8 cellular contexts compared by ENCODE assay signal in genomic region chr22:46587492-46588278, GRCh38. TPM values are rescaled to one million over a fixed set of nuclear protein-coding genes. Genes with fewer than 3 reads are reported as not detected.
A peak's percentile ranks its signal among the peaks of the same experiment; 100 is the strongest.
DNase-seq lines count a peak whose midpoint lies in the region; ATAC-seq and TF ChIP-seq lines count a peak whose summit lies in the region.

No MANE protein-coding gene starts in this region.

- ATAC-seq in GM21423 (IDR thresholded peaks at IDR 0.05; ENCODE audit: unreplicated experiment): peak; percentile 53

- no peak for TF ChIP-seq CTCF in GM13976 (IDR thresholded peaks at IDR 0.05; ENCODE audit: borderline replicate concordance, control extremely low read depth, extremely low read depth, insufficient read depth, missing control alignments)
- no peak for TF ChIP-seq CTCF in endothelial cell (IDR thresholded peaks at IDR 0.05; ENCODE audit: unreplicated experiment)
- no peak for TF ChIP-seq CTCF in A673 (conservative IDR thresholded peaks at IDR 0.05; ENCODE audit: low read depth, low read length)

- peaks cover 14% of the 10 kb centered on the region for H3K4me1 ChIP-seq in A673 (ENCODE audit: insufficient read depth, low read length, poor library complexity, severe bottlenecking)

- no peaks in the 10 kb centered on the region for H3K9me3 ChIP-seq in A673 (ENCODE audit: low read depth, low read length, poor library complexity, severe bottlenecking)

- H3K4me3 Mint-ChIP-seq in endothelial cell (ENCODE audit: unreplicated experiment): no peak overlapping the region

- CTCF ChIA-PET in A673 (lab: Charles Lee): no interaction called here

- in situ Hi-C loops in GM13976 (cut with MboI; ENCODE audit: low sequenced_read_pairs, unreplicated experiment): no loop called here

- peaks cover 3% of the 10 kb centered on the region for H3K4me1 Mint-ChIP-seq in endothelial cell (ENCODE audit: unreplicated experiment)

- no peak overlapping the region for H3K27ac ChIP-seq in A673 (ENCODE audit: low read depth, low read length, poor library complexity, severe bottlenecking)

- BruUV-seq in A673 (replicated peaks; lab: Mats Ljungman, UMichigan): no TSS peak

- DNase-seq in GM13976 (ENCODE audit: low spot score) (peak; percentile 86), NCI-H1105 (lab: John Stamatoyannopoulos, UW) (peak; percentile 26), endothelial cell (ENCODE audit: low spot score) (no peak), A172 (ENCODE audit: low spot score) (no peak), NCI-H2029 treated with DMSO at 0.1 percent for 48 hours (lab: John Stamatoyannopoulos, UW) (no peak), A673 (ENCODE audit: low spot score) (no peak)
- no peak for DNase-seq in activated CD8-positive, alpha-beta memory T cell treated with anti-CD3 and anti-CD28 coated beads, Interleukin-2, amount 50 U/mL, for 48 hours

- peak overlapping the region; percentile 72 for H3K27ac Mint-ChIP-seq in endothelial cell (ENCODE audit: unreplicated experiment)

- intact Hi-C loops in A673 (cut with micrococcal nuclease; ENCODE audit: unreplicated experiment): no loop called here

- H3K36me3 ChIP-seq in A673 (ENCODE audit: insufficient read depth, low read length, poor library complexity, severe bottlenecking): no peaks in the 10 kb centered on the region

- no peaks in the 10 kb centered on the region for H3K27me3 ChIP-seq in A673 (replicated peaks; ENCODE audit: insufficient read depth, low read depth, low read length, poor library complexity)

- peaks cover 5% of the 10 kb centered on the region for H3K27me3 Mint-ChIP-seq in endothelial cell (ENCODE audit: unreplicated experiment)

- POLR2A ChIA-PET in A673 (lab: Charles Lee; ENCODE audit: low non-redundant PET): no interaction called here

- H3K9me3 Mint-ChIP-seq in endothelial cell (ENCODE audit: unreplicated experiment): no peaks in the 10 kb centered on the region

- H3K36me3 Mint-ChIP-seq in endothelial cell (ENCODE audit: low read depth, unreplicated experiment): no peaks in the 10 kb centered on the region

- no peak overlapping the region for H3K4me3 ChIP-seq in A673 (ENCODE audit: low read depth, low read length, poor library complexity, severe bottlenecking)

RNA-seq across cellular contexts. Expression of gene GRAMD4, which starts 32.5 kb away (rescaled TPM):
- 42.7 TPM for total RNA-seq in endothelial cell (ENCODE audit: unreplicated experiment)
- total RNA-seq in A172 (2014; rRNA removed; shearing (Covaris generic)): 12.9 and 106 TPM in 2 replicates
- total RNA-seq in A673 (2021): 18.4 and 21.3 TPM in 2 replicates

RNA-seq across cellular contexts. Expression of gene CELSR1, which starts 50.3 kb away (rescaled TPM):
- 7.7 TPM for total RNA-seq in endothelial cell (ENCODE audit: unreplicated experiment)
- 16.7 and 19.6 TPM in 2 replicates for total RNA-seq in A172 (2014; rRNA removed; shearing (Covaris generic))
- 2.3 and 3.5 TPM in 2 replicates for total RNA-seq in A673 (2021)

Comparison
In these comparisons a context has a peak if more than half of its experiments do, and no peak if none do; other contexts are left out.
1. DNase-seq: peak in GM13976 (single experiment) and NCI-H1105 (single experiment); none in endothelial cell (single experiment), A172 (single experiment), activated CD8-positive, alpha-beta memory T cell treated with anti-CD3 and anti-CD28 coated beads, Interleukin-2, amount 50 U/mL, for 48 hours (single experiment), NCI-H2029 treated with DMSO at 0.1 percent for 48 hours (single experiment) and A673 (single experiment).